ENCODE assay signal across 17 cellular contexts in genomic region chr14:54362089-54362504, GRCh38. TPM values are rescaled to one million over a fixed set of nuclear protein-coding genes. Genes with fewer than 3 reads are reported as not detected.
A peak's percentile ranks its signal among the peaks of the same experiment; 100 is the strongest.
DNase-seq lines count a peak whose midpoint lies in the region; ATAC-seq and TF ChIP-seq lines count a peak whose summit lies in the region.
"Had no signal": no experiment of that assay in that cellular context is flagged by ENCODE, and none has a peak within 500 bp of the region (broad histone marks: within the 10 kb centered on the region; RNA-seq: fewer than 3 reads in every experiment).

No MANE protein-coding gene starts in this region.

- BruUV-seq in mammary epithelial cell (replicated peaks; lab: Mats Ljungman, UMichigan) = no TSS peak

- H3K4me3 ChIP-seq in endodermal cell (ENCODE audit: low read length) (no peak overlapping the region), iPS-20b (ENCODE audit: low read length) (peak overlapping the region; percentile 51), mammary epithelial cell (replicated peaks in 1 of 3; ENCODE audit: insufficient read depth in 1 of 3, low read depth in 2 of 3, low read length in 3 of 3) (no peak overlapping the region)

- H3K9ac ChIP-seq in endodermal cell (ENCODE audit: extremely low read depth, low read length, poor library complexity, severe bottlenecking) = no peak overlapping the region
- peak overlapping the region; percentile 56; the same call in 1 of the 2 replicates for H3K9ac ChIP-seq in iPS-20b (ENCODE audit: low read depth, low read length)
- H3K9ac ChIP-seq in mammary epithelial cell (ENCODE audit: insufficient read depth, low read length) = no peak overlapping the region
- H3K9ac ChIP-seq: KMS-11 had no signal

- CTCF ChIA-PET in mammary epithelial cell (lab: Charles Lee; ENCODE audit: low non-redundant PET) = no interaction called here

- DNase-seq in NCI-H82 (lab: John Stamatoyannopoulos, UW) (peak; percentile 12), NCI-H82 treated with DMSO at 0.1 percent for 48 hours (lab: John Stamatoyannopoulos, UW; ENCODE audit: unreplicated experiment) (no peak), endodermal cell (peak; percentile 89), NCI-H146 treated with DMSO at 0.1 percent for 48 hours (lab: John Stamatoyannopoulos, UW; ENCODE audit: unreplicated experiment) (no peak), mammary epithelial cell (no peak)
- no peak for DNase-seq in stimulated activated naive CD8-positive, alpha-beta T cell treated with anti-CD3 and anti-CD28 coated beads, Interleukin-15, Interleukin-2, amounts not matched to agents 100 U/mL and 50 U/mL, for 24 hours
- DNase-seq: DMS79 treated with DMSO at 0.1 percent for 48 hours, MV-4-11, NCI-H187, NCI-H2107, NCI-H2227 treated with DMSO at 0.1 percent for 48 hours, NCI-H510A treated with DMSO at 0.1 percent for 48 hours had no signal

- no peaks in the 10 kb centered on the region for H3K36me3 Mint-ChIP-seq in endodermal cell (ENCODE audit: low read depth)

- H3K4me2 ChIP-seq in mammary epithelial cell (ENCODE audit: insufficient read depth, low read depth, low read length) = no peak overlapping the region
- H3K4me2 ChIP-seq: KMS-11 had no signal

- no peak for ATAC-seq in stimulated activated naive CD8-positive, alpha-beta T cell treated with anti-CD3 and anti-CD28 coated beads, Interleukin-15, Interleukin-2, amounts not matched to agents 100 U/mL and 50 U/mL, for 24 hours
- ATAC-seq in GM21717 (IDR thresholded peaks at IDR 0.05; ENCODE audit: unreplicated experiment) = no peak

- dilution Hi-C loops in mammary epithelial cell (cut with HindIII; ENCODE audit: low sequenced_read_pairs) = no loop called here

- no peak overlapping the region for H2AFZ ChIP-seq in mammary epithelial cell (ENCODE audit: low read depth, low read length)

- no peak for TF ChIP-seq CTCF in endodermal cell (conservative IDR thresholded peaks at IDR 0.05)
- TF ChIP-seq CTCF in mammary epithelial cell (conservative IDR thresholded peaks at IDR 0.05 in 1 of 2, IDR thresholded peaks at IDR 0.05 in 1 of 2; ENCODE audit: extremely low read depth in 1 of 2, insufficient read depth in 1 of 2, low read depth in 1 of 2, low read length in 2 of 2) = no peak

- H3K4me1 ChIP-seq in endodermal cell (ENCODE audit: control insufficient read depth, insufficient read depth, low read length) (peaks cover 4% of the 10 kb centered on the region), iPS-20b (ENCODE audit: insufficient read depth, low read length) (peaks cover 39% of the 10 kb centered on the region), mammary epithelial cell (ENCODE audit: insufficient read depth, low read length) (peaks cover 9% of the 10 kb centered on the region)

- H3K27me3 Mint-ChIP-seq in endodermal cell (ENCODE audit: insufficient read depth) = no peaks in the 10 kb centered on the region

- H3K27ac Mint-ChIP-seq in endodermal cell = peak overlapping the region; percentile 59
- H3K27ac Mint-ChIP-seq: B cell had no signal

- peaks cover 34% of the 10 kb centered on the region for H3K4me1 Mint-ChIP-seq in endodermal cell

- no peaks in the 10 kb centered on the region for H3K9me3 ChIP-seq in endodermal cell (ENCODE audit: control insufficient read depth, low read length)
- H3K9me3 ChIP-seq in iPS-20b (ENCODE audit: insufficient read depth, low read depth, low read length) = no peaks in the 10 kb centered on the region
- no peaks in the 10 kb centered on the region for H3K9me3 ChIP-seq in mammary epithelial cell (replicated peaks; ENCODE audit: insufficient read depth, low read length)

- H3K27ac ChIP-seq in endodermal cell (ENCODE audit: low read depth, low read length) (peak overlapping the region; percentile 33), iPS-20b (ENCODE audit: low read length) (peak overlapping the region; percentile 65), mammary epithelial cell (ENCODE audit: insufficient read depth, low read depth, low read length) (no peak overlapping the region)
- H3K27ac ChIP-seq: 22Rv1, KMS-11 had no signal

- no peaks in the 10 kb centered on the region for H3K36me3 ChIP-seq in endodermal cell (ENCODE audit: control insufficient read depth, insufficient read depth, low read length)
- H3K36me3 ChIP-seq in iPS-20b (ENCODE audit: insufficient read depth, low read depth, low read length) = no peaks in the 10 kb centered on the region
- H3K36me3 ChIP-seq in mammary epithelial cell (ENCODE audit: insufficient read depth, low read length) = no peaks in the 10 kb centered on the region

- in situ Hi-C loops in mammary epithelial cell (cut with MboI; ENCODE audit: low sequenced_read_pairs in 2 of 2) = no loop called here

- H4K20me1 ChIP-seq in mammary epithelial cell (ENCODE audit: insufficient read depth, low read length) = no peaks in the 10 kb centered on the region

- no peaks in the 10 kb centered on the region for H3K79me2 ChIP-seq in mammary epithelial cell (ENCODE audit: insufficient read depth, low read length)

- no peaks in the 10 kb centered on the region for H3K9me3 Mint-ChIP-seq in endodermal cell

- intact Hi-C loops in mammary epithelial cell (cut with micrococcal nuclease) = loop anchor here (10.0 kb wide), 1 partner anchor 203 kb away; the partner anchor contains the start of gene SAMD4A

- H3K4me3 Mint-ChIP-seq in endodermal cell = no peak overlapping the region
- H3K4me3 Mint-ChIP-seq: B cell had no signal

- 75 to 80% methylated on average over 1 to 5 of the region's 5 CpGs for WGBS in endodermal cell (ENCODE audit: insufficient coverage in 1 of 2, insufficient read length in 1 of 2), 2 experiments
- 92% methylated on average over 5 of the region's 5 CpGs for WGBS in mammary epithelial cell (ENCODE audit: low coverage, missing lambda C conversion rate)

- H3K27me3 ChIP-seq in endodermal cell (ENCODE audit: control insufficient read depth, insufficient read depth, low read length, poor library complexity, severe bottlenecking) (no peaks in the 10 kb centered on the region), iPS-20b (ENCODE audit: insufficient read depth, low read length) (peaks cover 15% of the 10 kb centered on the region; the same call in 1 of the 2 replicates), mammary epithelial cell (ENCODE audit: insufficient read depth, low read length) (no peaks in the 10 kb centered on the region)

RNA-seq across cellular contexts. Expression of gene CDKN3, which starts 34.7 kb away (rescaled TPM):
- total RNA-seq in endodermal cell (10 to 100 TPM; 31.5 to 39.8 TPM), mammary epithelial cell (10 to 100 TPM in 1 of 2 donors, under 1 TPM in 1; 0.50 to 38.1 TPM)
- 77.0 TPM for polyA plus RNA-seq in endodermal cell (2013, experiment 1 of 2)
- polyA plus RNA-seq in endodermal cell (2013, experiment 2 of 2) = 85.0 TPM
- polyA plus RNA-seq in mammary epithelial cell = 47.2 TPM
- not detected for polyA minus RNA-seq in mammary epithelial cell

Comparison
In these comparisons a context has a peak if more than half of its experiments do, and no peak if none do; other contexts are left out.
1. DNase-seq: peak in NCI-H82 (single experiment) and endodermal cell (single experiment); none in NCI-H82 treated with DMSO at 0.1 percent for 48 hours (single experiment), NCI-H146 treated with DMSO at 0.1 percent for 48 hours (single experiment), stimulated activated naive CD8-positive, alpha-beta T cell treated with anti-CD3 and anti-CD28 coated beads, Interleukin-15, Interleukin-2, amounts not matched to agents 100 U/mL and 50 U/mL, for 24 hours (single experiment) and mammary epithelial cell (single experiment).